Comparison of ENCODE assay signal across 12 cellular contexts in the genomic region with DNA sequence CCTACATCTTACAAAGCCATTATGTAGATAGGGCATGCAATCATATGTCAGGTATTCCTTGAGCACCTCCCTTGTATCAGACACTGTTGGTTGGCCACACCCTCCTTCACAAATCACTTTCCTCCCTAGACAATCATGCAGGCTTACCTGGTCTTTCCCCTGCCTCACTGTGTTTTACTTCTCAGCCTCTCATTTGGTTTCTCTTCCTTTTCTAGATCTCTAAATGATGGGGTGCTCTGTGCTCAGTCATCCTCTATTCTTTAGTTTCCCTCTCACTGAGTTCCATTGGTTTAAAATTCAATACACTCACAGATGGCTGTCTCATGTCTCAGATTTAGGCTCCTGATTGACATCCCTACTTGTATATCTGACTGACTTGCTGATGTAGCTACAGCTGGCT. TPM values are rescaled to one million over a fixed set of nuclear protein-coding genes. Genes with fewer than 3 reads are reported as not detected.
DNase-seq lines count a peak whose midpoint lies in the region; ATAC-seq and TF ChIP-seq lines count a peak whose summit lies in the region.
"Had no signal": no experiment of that assay in that cellular context is flagged by ENCODE, and none has a peak within 500 bp of the region (broad histone marks: within the 10 kb centered on the region; RNA-seq: fewer than 3 reads in every experiment).

No MANE protein-coding gene starts in this region.

- no peak overlapping the region for H3K4me3 Mint-ChIP-seq in activated T-helper 17 cell treated with anti-CD3 and anti-CD28 coated beads, Interleukin-2, amount 50 U/mL, for 72 hours
- H3K4me3 Mint-ChIP-seq: nephron had no signal

- DNase-seq in GM20000 (ENCODE audit: low spot score) (peak; percentile 37), GF-D8 (lab: John Stamatoyannopoulos, UW) (no peak), NCI-H2107 treated with DMSO at 0.1 percent for 48 hours (lab: John Stamatoyannopoulos, UW; ENCODE audit: unreplicated experiment) (no peak), NCI-H146 (lab: John Stamatoyannopoulos, UW) (no peak), NOMO-1 treated with DMSO at 0.1 percent for 48 hours (lab: John Stamatoyannopoulos, UW; ENCODE audit: unreplicated experiment) (no peak)
- DNase-seq: HCEC 1CT, MV-4-11, Peyer's patch had no signal

- ATAC-seq in GM18858 (IDR thresholded peaks at IDR 0.05; ENCODE audit: unreplicated experiment), result peak; percentile 98
- ATAC-seq in HG03025 (IDR thresholded peaks at IDR 0.05; ENCODE audit: low FRiP score, unreplicated experiment), result peak; percentile 98
- ATAC-seq in activated T-helper 17 cell treated with anti-CD3 and anti-CD28 coated beads, Interleukin-2, amount 50 U/mL, for 72 hours (replicated peaks), result peak; percentile 94

- no peaks in the 10 kb centered on the region for H3K9me3 Mint-ChIP-seq in activated T-helper 17 cell treated with anti-CD3 and anti-CD28 coated beads, Interleukin-2, amount 50 U/mL, for 72 hours
- H3K9me3 Mint-ChIP-seq: nephron had no signal

- no peak overlapping the region for H3K27ac Mint-ChIP-seq in activated T-helper 17 cell treated with anti-CD3 and anti-CD28 coated beads, Interleukin-2, amount 50 U/mL, for 72 hours
- H3K27ac Mint-ChIP-seq: nephron had no signal

- H3K36me3 Mint-ChIP-seq in activated T-helper 17 cell treated with anti-CD3 and anti-CD28 coated beads, Interleukin-2, amount 50 U/mL, for 72 hours (ENCODE audit: low read depth), result no peaks in the 10 kb centered on the region

- no peak for TF ChIP-seq CTCF in GM20000 (IDR thresholded peaks at IDR 0.05; ENCODE audit: extremely low read depth, missing control alignments)

- H3K4me1 Mint-ChIP-seq in activated T-helper 17 cell treated with anti-CD3 and anti-CD28 coated beads, Interleukin-2, amount 50 U/mL, for 72 hours, result no peaks in the 10 kb centered on the region

- no peaks in the 10 kb centered on the region for H3K27me3 Mint-ChIP-seq in activated T-helper 17 cell treated with anti-CD3 and anti-CD28 coated beads, Interleukin-2, amount 50 U/mL, for 72 hours

RNA-seq across cellular contexts. Expression of gene ANK3, which starts 31.4 kb away (rescaled TPM):
- 10 to 100 TPM; 56.2 to 78.2 TPM for total RNA-seq in activated T-helper 17 cell treated with anti-CD3 and anti-CD28 coated beads, Interleukin-2, amount 50 U/mL, for 72 hours
